Comparison of ENCODE assay signal across 15 cellular contexts in genomic region chr6:11584264-11584663, GRCh38.
"Had no signal": no experiment of that assay in that cellular context is flagged by ENCODE, and none has a peak within 500 bp of the region (broad histone marks: within the 10 kb centered on the region; RNA-seq: fewer than 3 reads in every experiment).

No MANE protein-coding gene starts in this region.

- H3K4me3 ChIP-seq: breast epithelium, esophagus squamous epithelium, gastrocnemius medialis, heart right ventricle, left lung, pancreas, tibial nerve had no signal

- H3K4me1 ChIP-seq: breast epithelium, pancreas had no signal

- H3K4me3 Mint-ChIP-seq: activated naive CD8-positive, alpha-beta T cell; activated T-cell treated with anti-CD3 and anti-CD28 coated beads, Interleukin-2, amount 50 U/mL, for 24 hours; neural crest cell; stimulated activated effector memory CD8-positive, alpha-beta T cell treated with anti-CD3 and anti-CD28 coated beads, Interleukin-12 subunit alpha, Interleukin-12 subunit beta, amount 100 ng/mL, for 72 hours had no signal

- H3K27ac Mint-ChIP-seq: activated naive CD8-positive, alpha-beta T cell; activated T-cell treated with anti-CD3 and anti-CD28 coated beads, Interleukin-2, amount 50 U/mL, for 24 hours; stimulated activated effector memory CD8-positive, alpha-beta T cell treated with anti-CD3 and anti-CD28 coated beads, Interleukin-12 subunit alpha, Interleukin-12 subunit beta, amount 100 ng/mL, for 72 hours had no signal

- H3K9me3 Mint-ChIP-seq: activated T-cell treated with anti-CD3 and anti-CD28 coated beads, Interleukin-2, amount 50 U/mL, for 24 hours; neural crest cell; stimulated activated effector memory CD8-positive, alpha-beta T cell treated with anti-CD3 and anti-CD28 coated beads, Interleukin-12 subunit alpha, Interleukin-12 subunit beta, amount 100 ng/mL, for 72 hours had no signal

- H3K36me3 Mint-ChIP-seq: activated naive CD8-positive, alpha-beta T cell; stimulated activated effector memory CD8-positive, alpha-beta T cell treated with anti-CD3 and anti-CD28 coated beads, Interleukin-12 subunit alpha, Interleukin-12 subunit beta, amount 100 ng/mL, for 72 hours had no signal

- H3K4me1 Mint-ChIP-seq: stimulated activated effector memory CD8-positive, alpha-beta T cell treated with anti-CD3 and anti-CD28 coated beads, Interleukin-12 subunit alpha, Interleukin-12 subunit beta, amount 100 ng/mL, for 72 hours had no signal

- DNase-seq: activated CD4-positive, CD25-positive, alpha-beta regulatory T cell; activated effector memory CD4-positive, alpha-beta T cell treated with anti-CD3 and anti-CD28 coated beads, Interleukin-2, amount 50 U/mL, for 16 hours; activated T-cell treated with anti-CD3 and anti-CD28 coated beads, Interleukin-2, amount 50 U/mL, for 24 hours; esophagus squamous epithelium; gastrocnemius medialis; heart right ventricle; left lung; pancreas; retina had no signal

- H3K27me3 ChIP-seq: breast epithelium, esophagus squamous epithelium, gastrocnemius medialis, heart right ventricle, left lung, pancreas, tibial nerve had no signal

- H3K36me3 ChIP-seq: breast epithelium, esophagus squamous epithelium, gastrocnemius medialis, heart right ventricle, left lung, pancreas, tibial nerve had no signal

- H3K9me3 ChIP-seq: breast epithelium, esophagus squamous epithelium, gastrocnemius medialis, heart right ventricle, left lung, pancreas, tibial nerve had no signal

- H3K27ac ChIP-seq: breast epithelium, esophagus squamous epithelium, gastrocnemius medialis, heart right ventricle, left lung, pancreas, tibial nerve had no signal

- FAIRE-seq: keratinocyte, pancreas had no signal
